In the genomic region with DNA sequence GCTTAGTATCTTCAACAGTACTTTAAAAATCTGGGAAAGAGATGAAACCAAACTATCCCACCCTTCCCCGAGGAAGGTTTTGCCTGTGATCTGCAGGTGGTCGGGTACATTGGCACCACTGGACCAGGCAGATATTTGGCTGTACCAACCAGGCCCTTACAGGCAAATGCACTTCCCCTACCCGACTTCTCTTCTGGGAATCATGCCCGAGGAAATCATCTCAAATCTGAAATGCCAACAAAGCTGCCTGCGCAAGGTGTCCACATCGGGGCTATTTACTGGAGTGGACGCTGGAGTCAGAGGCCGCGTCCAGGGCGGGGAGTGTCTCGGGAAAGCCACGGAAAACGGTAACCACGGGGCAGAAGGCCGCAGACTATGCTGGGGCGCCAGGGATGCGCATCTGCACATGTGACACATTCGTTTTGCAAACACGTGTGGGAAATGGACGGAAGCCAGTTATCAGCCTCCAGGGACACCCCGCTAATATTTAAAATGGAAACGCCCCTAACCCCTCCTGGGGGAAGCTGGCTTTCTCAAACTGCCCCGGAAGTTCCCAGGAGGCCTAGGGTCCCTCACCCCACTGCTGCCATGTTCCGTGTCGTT, we compare ENCODE assay signal across 6 cellular contexts.
A peak's percentile ranks its signal among the peaks of the same experiment; 100 is the strongest.
DNase-seq lines count a peak whose midpoint lies in the region; TF ChIP-seq lines count a peak whose summit lies in the region.
"Not testable (repeated sequence)": the region's sequence is repeated elsewhere in the genome, so short reads cannot be mapped to it uniquely, and the experiment has no call there.

No MANE protein-coding gene starts in this region.

- not testable (repeated sequence) for H3K27me3 ChIP-seq in BLaER1 treated with 17β-estradiol and CSF1 and Interleukin-3, amounts not matched to agents 10 nM and 100 nM; OCI-LY1 (ENCODE audit: insufficient read depth, low read length); right atrium auricular region; testis

- not testable (repeated sequence) for H2AFZ ChIP-seq in OCI-LY1 (ENCODE audit: low read length)

- peaks cover 0 to 41% (median 18%) of the 10 kb centered on the region in 10 experiments; a peak in 15 of 20 replicates for H3K4me1 ChIP-seq in BLaER1 treated with 17β-estradiol and CSF1 and Interleukin-3, amounts not matched to agents 10 nM and 100 nM
- not testable (repeated sequence) for H3K4me1 ChIP-seq in OCI-LY1 (ENCODE audit: insufficient read depth, low read length, severe bottlenecking); right atrium auricular region; testis

- H3K9me2 ChIP-seq in OCI-LY1 (ENCODE audit: low read depth, low read length), result not testable (repeated sequence)

- not testable (repeated sequence) for H3K27me3 Mint-ChIP-seq in osteocyte (ENCODE audit: unreplicated experiment)

- peak overlapping the region; percentile 14 to 58 (median 46); a peak in 18 of 22 replicates for H3K4me2 ChIP-seq in BLaER1 treated with 17β-estradiol and CSF1 and Interleukin-3, amounts not matched to agents 10 nM and 100 nM
- H3K4me2 ChIP-seq in OCI-LY1 (ENCODE audit: low read length), result not testable (repeated sequence)

- not testable (repeated sequence) for H3K9ac ChIP-seq in BLaER1 treated with 17β-estradiol and CSF1 and Interleukin-3, amounts not matched to agents 10 nM and 100 nM; OCI-LY1 (ENCODE audit: low read length)

- not testable (repeated sequence) for H3K4me3 Mint-ChIP-seq in osteocyte (ENCODE audit: unreplicated experiment)

- H3K27ac ChIP-seq in BLaER1 treated with 17β-estradiol and CSF1 and Interleukin-3, amounts not matched to agents 10 nM and 100 nM; right atrium auricular region; testis: not testable (repeated sequence)
- peak overlapping the region; percentile 50 for H3K27ac ChIP-seq in OCI-LY1 (ENCODE audit: low read depth, low read length, poor library complexity, severe bottlenecking)

- not testable (repeated sequence) for H4K20me1 ChIP-seq in BLaER1 treated with 17β-estradiol and CSF1 and Interleukin-3, amounts not matched to agents 10 nM and 100 nM; OCI-LY1 (ENCODE audit: insufficient read depth, low read length)

- TF ChIP-seq CTCF in OCI-LY1 (IDR thresholded peaks at IDR 0.05; ENCODE audit: low read length); right atrium auricular region (IDR thresholded peaks at IDR 0.05); osteocyte (IDR thresholded peaks at IDR 0.05); testis (IDR thresholded peaks at IDR 0.05): not testable (repeated sequence)

- peaks cover 24% of the 10 kb centered on the region for H3K9me3 Mint-ChIP-seq in osteocyte (ENCODE audit: unreplicated experiment)

- H3K9me3 ChIP-seq in BLaER1 treated with 17β-estradiol and CSF1 and Interleukin-3, amounts not matched to agents 10 nM and 100 nM (replicated peaks in 1 of 11); OCI-LY1 (ENCODE audit: low read length); right atrium auricular region; testis: not testable (repeated sequence)

- intact Hi-C loops in testis (cut with DNase I; ENCODE audit: low total_unique reads), result not testable (repeated sequence)

- not testable (repeated sequence) for TF ChIP-seq POLR2A in testis (IDR thresholded peaks at IDR 0.05)

- not testable (repeated sequence) for H3K4me3 ChIP-seq in BLaER1 treated with 17β-estradiol and CSF1 and Interleukin-3, amounts not matched to agents 10 nM and 100 nM; OCI-LY1 (ENCODE audit: low read depth, low read length, poor library complexity, severe bottlenecking); right atrium auricular region
- peak overlapping the region; percentile 31 to 44 for H3K4me3 ChIP-seq in testis

- H3F3A ChIP-seq in OCI-LY1 (ENCODE audit: insufficient read depth, low read length), result not testable (repeated sequence)

- peak; percentile 29 for DNase-seq in cerebellum (ENCODE audit: low spot score)
- peak; percentile 32 for DNase-seq in right atrium auricular region (ENCODE audit: low spot score)
- peak; percentile 81 for DNase-seq in osteocyte (ENCODE audit: extremely low spot score, unreplicated experiment)
- DNase-seq in testis, result peak; percentile 22

- not testable (repeated sequence) for H3K36me3 Mint-ChIP-seq in osteocyte (ENCODE audit: unreplicated experiment)

- not testable (repeated sequence) for H3K36me3 ChIP-seq in BLaER1 treated with 17β-estradiol and CSF1 and Interleukin-3, amounts not matched to agents 10 nM and 100 nM; OCI-LY1 (ENCODE audit: insufficient read depth, low read length); right atrium auricular region; testis (ENCODE audit: low read depth, missing control alignments)

- not testable (repeated sequence) for H3K4me1 Mint-ChIP-seq in osteocyte (ENCODE audit: unreplicated experiment)

- not testable (repeated sequence) for H3K27ac Mint-ChIP-seq in osteocyte (ENCODE audit: unreplicated experiment)

- 58 to 66% methylated on average over 25 of the region's 25 CpGs for WGBS in testis, 2 donors

- H3K79me2 ChIP-seq in OCI-LY1 (ENCODE audit: insufficient read depth, low read length), result not testable (repeated sequence)

Comparison
In these comparisons a context has a peak if more than half of its experiments do, and no peak if none do; other contexts are left out.
1. DNase-seq: peak in every context shown above with its lines; median percentile 81 in osteocyte; 32 in right atrium auricular region; 29 in cerebellum; 22 in testis.